ENCODE assay signal across 29 cellular contexts in the genomic region with DNA sequence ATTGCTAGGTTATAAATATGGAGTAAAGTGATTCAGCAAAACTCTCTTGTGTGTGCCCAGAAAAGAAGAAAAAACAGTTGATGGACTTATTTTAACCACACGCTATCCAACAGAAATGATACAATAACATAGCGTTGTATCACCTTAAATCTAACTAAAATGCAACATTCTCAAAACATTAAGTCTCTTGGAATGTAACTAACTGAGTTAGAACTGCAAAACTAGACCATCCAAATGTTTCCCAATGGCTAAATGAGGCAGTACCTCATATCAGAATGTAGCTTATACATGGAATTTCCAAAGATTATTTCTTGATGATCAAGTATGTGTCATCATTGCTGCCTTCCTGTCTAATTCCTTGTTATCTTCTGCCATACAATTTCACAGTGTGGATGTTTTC.
A peak's percentile ranks its signal among the peaks of the same experiment; 100 is the strongest.
DNase-seq lines count a peak whose midpoint lies in the region; FAIRE-seq and TF ChIP-seq lines count a peak whose summit lies in the region.
"Had no signal": no experiment of that assay in that cellular context is flagged by ENCODE, and none has a peak within 500 bp of the region (broad histone marks: within the 10 kb centered on the region; RNA-seq: fewer than 3 reads in every experiment).

No MANE protein-coding gene starts in this region.

- POLR2A ChIA-PET in MCF 10A (lab: Yijun Ruan, JAX) = no interaction called here

- H3K27ac Mint-ChIP-seq in MCF 10A (ENCODE audit: low read depth, unreplicated experiment) = no peak overlapping the region
- H3K27ac Mint-ChIP-seq in activated T-cell treated with anti-CD3 and anti-CD28 coated beads, Interleukin-2, amount 50 U/mL, for 24 hours = no peak overlapping the region
- H3K27ac Mint-ChIP-seq: activated naive CD8-positive, alpha-beta T cell treated with anti-CD3 and anti-CD28 coated beads, Interleukin-2, amount 10 ng/mL, durations not matched to agents 7 days and 5 days; B cell; CD8-positive, alpha-beta T cell had no signal

- CTCF ChIA-PET in mammary epithelial cell (lab: Charles Lee; ENCODE audit: low non-redundant PET) = no interaction called here
- CTCF ChIA-PET in MCF 10A (lab: Yijun Ruan, JAX) = interaction anchor here (0.7 kb wide), 1 partner anchor 386 kb away, joined by 3 read pairs; no protein-coding TSS in a partner anchor

- H3K36me3 ChIP-seq in mammary epithelial cell (ENCODE audit: insufficient read depth, low read length) = peaks cover 5% of the 10 kb centered on the region
- H3K36me3 ChIP-seq in adipocyte (ENCODE audit: control insufficient read depth, insufficient read depth, low read length, severe bottlenecking) = peaks cover 2% of the 10 kb centered on the region
- H3K36me3 ChIP-seq: left lung, suprapubic skin had no signal

- intact Hi-C loops in mammary epithelial cell (cut with micrococcal nuclease) = no loop called here
- intact Hi-C loops in MCF 10A (cut with micrococcal nuclease) = no loop called here

- in situ Hi-C loops in mammary epithelial cell (cut with MboI; ENCODE audit: low sequenced_read_pairs in 2 of 2) = no loop called here

- BruUV-seq in mammary epithelial cell (replicated peaks; lab: Mats Ljungman, UMichigan) (no TSS peak), MCF 10A (replicated peaks; lab: Mats Ljungman, UMichigan) (no TSS peak)

- dilution Hi-C loops in mammary epithelial cell (cut with HindIII; ENCODE audit: low sequenced_read_pairs) = no loop called here

- H3K36me3 Mint-ChIP-seq in MCF 10A (ENCODE audit: insufficient read depth, unreplicated experiment) = no peaks in the 10 kb centered on the region
- H3K36me3 Mint-ChIP-seq in activated T-cell treated with anti-CD3 and anti-CD28 coated beads, Interleukin-2, amount 50 U/mL, for 24 hours (ENCODE audit: low read depth) = no peaks in the 10 kb centered on the region
- H3K36me3 Mint-ChIP-seq: activated naive CD8-positive, alpha-beta T cell treated with anti-CD3 and anti-CD28 coated beads, Interleukin-2, amount 10 ng/mL, durations not matched to agents 7 days and 5 days; CD8-positive, alpha-beta T cell had no signal

- H3K4me1 Mint-ChIP-seq in MCF 10A (ENCODE audit: insufficient read depth, unreplicated experiment) = no peaks in the 10 kb centered on the region
- H3K4me1 Mint-ChIP-seq in activated T-cell treated with anti-CD3 and anti-CD28 coated beads, Interleukin-2, amount 50 U/mL, for 24 hours (ENCODE audit: low read depth) = no peaks in the 10 kb centered on the region
- H3K4me1 Mint-ChIP-seq: activated naive CD8-positive, alpha-beta T cell treated with anti-CD3 and anti-CD28 coated beads, Interleukin-2, amount 10 ng/mL, durations not matched to agents 7 days and 5 days; B cell; neural crest cell had no signal

- no peak overlapping the region for H3K27ac ChIP-seq in mammary epithelial cell (ENCODE audit: insufficient read depth, low read depth, low read length)
- H3K27ac ChIP-seq: 22Rv1, left lung, parathyroid adenoma, suprapubic skin had no signal

- no peak overlapping the region for H2AFZ ChIP-seq in mammary epithelial cell (ENCODE audit: low read depth, low read length)
- H2AFZ ChIP-seq: parathyroid adenoma had no signal

- peaks cover 8% of the 10 kb centered on the region for H3K4me1 ChIP-seq in mammary epithelial cell (ENCODE audit: insufficient read depth, low read length)
- peaks cover 6% of the 10 kb centered on the region for H3K4me1 ChIP-seq in adipocyte (ENCODE audit: control insufficient read depth, insufficient read depth, low read length)
- H3K4me1 ChIP-seq: left lung, parathyroid adenoma, suprapubic skin had no signal

- 91% methylated on average over 2 of the region's 2 CpGs for WGBS in mammary epithelial cell (ENCODE audit: low coverage, missing lambda C conversion rate)

- H3K9ac ChIP-seq in mammary epithelial cell (ENCODE audit: insufficient read depth, low read length) = no peak overlapping the region
- peak overlapping the region; percentile 6 for H3K9ac ChIP-seq in adipocyte (ENCODE audit: low read length)
- H3K9ac ChIP-seq: parathyroid adenoma had no signal

- H3K27me3 Mint-ChIP-seq in MCF 10A (ENCODE audit: insufficient read depth, unreplicated experiment) = no peaks in the 10 kb centered on the region
- H3K27me3 Mint-ChIP-seq in activated T-cell treated with anti-CD3 and anti-CD28 coated beads, Interleukin-2, amount 50 U/mL, for 24 hours = no peaks in the 10 kb centered on the region
- H3K27me3 Mint-ChIP-seq: activated naive CD8-positive, alpha-beta T cell treated with anti-CD3 and anti-CD28 coated beads, Interleukin-2, amount 10 ng/mL, durations not matched to agents 7 days and 5 days; B cell had no signal

- H4K20me1 ChIP-seq in mammary epithelial cell (ENCODE audit: insufficient read depth, low read length) = no peaks in the 10 kb centered on the region

- no peak for TF ChIP-seq POLR2A in GM12891 (IDR thresholded peaks at IDR 0.05; ENCODE audit: low read depth, low read length)

- H3K9me3 ChIP-seq in mammary epithelial cell (replicated peaks; ENCODE audit: insufficient read depth, low read length) (no peaks in the 10 kb centered on the region), adipocyte (ENCODE audit: control insufficient read depth, low read length) (no peaks in the 10 kb centered on the region)
- H3K9me3 ChIP-seq: left lung, suprapubic skin had no signal

- no peak overlapping the region for H3K4me3 Mint-ChIP-seq in MCF 10A (ENCODE audit: unreplicated experiment)
- no peak overlapping the region for H3K4me3 Mint-ChIP-seq in activated T-cell treated with anti-CD3 and anti-CD28 coated beads, Interleukin-2, amount 50 U/mL, for 24 hours
- H3K4me3 Mint-ChIP-seq: activated naive CD8-positive, alpha-beta T cell treated with anti-CD3 and anti-CD28 coated beads, Interleukin-2, amount 10 ng/mL, durations not matched to agents 7 days and 5 days; B cell; CD8-positive, alpha-beta T cell; neural crest cell had no signal

- DNase-seq in mammary epithelial cell (peak; percentile 52), MCF 10A (ENCODE audit: unreplicated experiment) (no peak), adipocyte (ENCODE audit: low read depth) (no peak), fibroblast of peridontal ligament (ENCODE audit: extremely low read depth) (peak; percentile 18), UCSD-AML1 (lab: John Stamatoyannopoulos, UW; ENCODE audit: unreplicated experiment) (no peak), NCI-H2196 (lab: John Stamatoyannopoulos, UW; ENCODE audit: unreplicated experiment) (no peak), GM12891 (ENCODE audit: insufficient read length, low spot score) (no peak)
- no peak for DNase-seq in activated T-cell treated with anti-CD3 and anti-CD28 coated beads, Interleukin-2, amount 50 U/mL, for 24 hours
- DNase-seq: activated CD4-positive, alpha-beta T cell treated with anti-CD3 and anti-CD28 coated beads for 48 hours; activated gamma-delta T cell; activated naive CD8-positive, alpha-beta T cell treated with anti-CD3 and anti-CD28 coated beads, Interleukin-2, amount 10 ng/mL, durations not matched to agents 7 days and 5 days; CD8-positive, alpha-beta T cell; DMS 273 treated with DMSO at 0.1 percent for 48 hours; glutamatergic neuron; left lung; mesendoderm; NCI-H1092; NCI-H1694 treated with DMSO at 0.1 percent for 48 hours; NCI-H510A; retina; stimulated activated naive CD4-positive, alpha-beta T cell treated with Interleukin-2 at 50 U/mL for 16 hours; T-helper 9 cell had no signal

- H3K27me3 ChIP-seq in mammary epithelial cell (ENCODE audit: insufficient read depth, low read length) = no peaks in the 10 kb centered on the region
- H3K27me3 ChIP-seq in adipocyte (replicated peaks; ENCODE audit: control insufficient read depth, insufficient read depth, low read length) = no peaks in the 10 kb centered on the region
- H3K27me3 ChIP-seq: left lung, suprapubic skin had no signal

- no peak for TF ChIP-seq CTCF in mammary epithelial cell (conservative IDR thresholded peaks at IDR 0.05 in 1 of 2, IDR thresholded peaks at IDR 0.05 in 1 of 2; ENCODE audit: extremely low read depth in 1 of 2, insufficient read depth in 1 of 2, low read depth in 1 of 2, low read length in 2 of 2)
- no peak for TF ChIP-seq CTCF in MCF 10A (IDR thresholded peaks at IDR 0.05; ENCODE audit: unreplicated experiment)

- peaks cover 6% of the 10 kb centered on the region for H3K9me3 Mint-ChIP-seq in MCF 10A (ENCODE audit: unreplicated experiment)
- H3K9me3 Mint-ChIP-seq in activated T-cell treated with anti-CD3 and anti-CD28 coated beads, Interleukin-2, amount 50 U/mL, for 24 hours = peaks cover 16% of the 10 kb centered on the region

- peak overlapping the region; percentile 49 for H3K4me2 ChIP-seq in mammary epithelial cell (ENCODE audit: insufficient read depth, low read depth, low read length)
- H3K4me2 ChIP-seq: smooth muscle cell had no signal

- H3K4me3 ChIP-seq in mammary epithelial cell (replicated peaks in 1 of 3; ENCODE audit: insufficient read depth in 1 of 3, low read depth in 2 of 3, low read length in 3 of 3) = no peak overlapping the region
- no peak overlapping the region for H3K4me3 ChIP-seq in adipocyte (ENCODE audit: low read length)
- H3K4me3 ChIP-seq: left lung, smooth muscle cell, suprapubic skin had no signal

- no peak for FAIRE-seq in GM12891 (lab: Jason Lieb, UNC)
- FAIRE-seq: islet of Langerhans had no signal

- H3K79me2 ChIP-seq in mammary epithelial cell (ENCODE audit: insufficient read depth, low read length) = peaks cover 4% of the 10 kb centered on the region
- H3K79me2 ChIP-seq: parathyroid adenoma had no signal

TF ChIP-seq in GM12891, 5 proteins besides CTCF, POLR2A, EP300 and RAD21:
- TF ChIP-seq PAX5 (IDR thresholded peaks at IDR 0.05; ENCODE audit: insufficient read depth, low read length, severe bottlenecking) (no peak), SPI1 (IDR thresholded peaks at IDR 0.05; ENCODE audit: low read depth, low read length) (no peak), TAF1 (IDR thresholded peaks at IDR 0.05; ENCODE audit: low read depth, low read length) (no peak), POU2F2 (IDR thresholded peaks at IDR 0.05; ENCODE audit: low read depth, low read length) (no peak), POLR2AphosphoS5 (IDR thresholded peaks at IDR 0.05; ENCODE audit: low read depth, low read length) (no peak)
TF ChIP-seq in GM12891: peak in this region for 0.

Comparison
In these comparisons a context has a peak if more than half of its experiments do, and no peak if none do; other contexts are left out.
1. DNase-seq: peak in mammary epithelial cell (single experiment) and fibroblast of peridontal ligament (single experiment); none in MCF 10A (single experiment), adipocyte (single experiment), UCSD-AML1 (single experiment), activated T-cell treated with anti-CD3 and anti-CD28 coated beads, Interleukin-2, amount 50 U/mL, for 24 hours (single experiment), NCI-H2196 (single experiment) and GM12891 (single experiment).